ENCODE assay signal across 16 cellular contexts in the genomic region with DNA sequence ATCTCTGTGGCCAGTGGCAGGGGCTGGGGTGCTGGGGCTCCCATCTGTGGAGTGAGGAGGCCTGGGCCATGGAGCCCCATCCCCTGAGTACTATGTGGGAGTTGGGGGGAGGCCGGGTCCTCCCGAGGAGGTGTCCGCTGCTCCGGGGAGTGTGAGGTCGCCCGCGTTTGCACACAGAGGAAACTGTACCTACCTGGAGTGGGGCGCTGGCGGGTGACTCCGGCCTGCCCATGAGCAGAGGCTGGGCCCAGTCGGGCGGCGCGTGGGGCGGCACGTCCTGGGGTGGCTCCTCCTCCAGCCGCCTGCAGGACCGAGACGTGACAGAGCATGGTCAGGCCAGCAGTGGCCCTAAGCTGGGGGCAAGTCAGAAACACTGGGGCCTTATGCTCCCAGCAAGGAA. TPM values are rescaled to one million over a fixed set of nuclear protein-coding genes. Genes with fewer than 3 reads are reported as not detected.
DNase-seq lines count a peak whose midpoint lies in the region; ATAC-seq lines count a peak whose summit lies in the region.
"Had no signal": no experiment of that assay in that cellular context is flagged by ENCODE, and none has a peak within 500 bp of the region (broad histone marks: within the 10 kb centered on the region; RNA-seq: fewer than 3 reads in every experiment).

No MANE protein-coding gene starts in this region.

- H4K20me1 ChIP-seq in BLaER1 treated with 17β-estradiol and CSF1 and Interleukin-3, amounts not matched to agents 10 nM and 100 nM, result no peaks in the 10 kb centered on the region

- DNase-seq in activated CD4-positive, alpha-beta T cell treated with anti-CD3 and anti-CD28 coated beads, Interleukin-2, amount 10 ng/mL, durations not matched to agents 24 days and 14 days, result no peak
- DNase-seq in activated CD4-positive, alpha-beta T cell treated with anti-CD3 and anti-CD28 coated beads, Interleukin-2, amount 50 U/mL, for 4 hours, result no peak
- no peak for DNase-seq in OCI-M1 (lab: John Stamatoyannopoulos, UW)
- no peak for DNase-seq in D341Med (ENCODE audit: low spot score)
- DNase-seq: 8988T; AML-193; C1 segment of cervical spinal cord; Calu3; CD4-positive, alpha-beta T cell; DMS153; GF-D8 had no signal

- H3K36me3 ChIP-seq in BLaER1 treated with 17β-estradiol and CSF1 and Interleukin-3, amounts not matched to agents 10 nM and 100 nM, result no peaks in the 10 kb centered on the region
- H3K36me3 ChIP-seq: HAP-1 had no signal

- 0 out of 22 replicates have a peak overlapping the region, but pooled peaks of 1 of the 11 experiments have one; percentile 15 for H3K27ac ChIP-seq in BLaER1 treated with 17β-estradiol and CSF1 and Interleukin-3, amounts not matched to agents 10 nM and 100 nM

- peaks cover 1% of the 10 kb centered on the region for H3K27me3 Mint-ChIP-seq in activated CD4-positive, alpha-beta T cell treated with anti-CD3 and anti-CD28 coated beads, Interleukin-2, amount 10 ng/mL, durations not matched to agents 24 days and 14 days
- H3K27me3 Mint-ChIP-seq in stimulated activated memory B cell treated with anti-CD40 and anti-IgM and Interleukin-4, amounts not matched to agents 10 μg/mL and 1 μg/mL and 100 μg/mL, for 72 hours, result no peaks in the 10 kb centered on the region
- H3K27me3 Mint-ChIP-seq: CD4-positive, alpha-beta T cell had no signal

- H3K9me3 Mint-ChIP-seq in activated CD4-positive, alpha-beta T cell treated with anti-CD3 and anti-CD28 coated beads, Interleukin-2, amount 10 ng/mL, durations not matched to agents 24 days and 14 days, result no peaks in the 10 kb centered on the region
- no peaks in the 10 kb centered on the region for H3K9me3 Mint-ChIP-seq in stimulated activated memory B cell treated with anti-CD40 and anti-IgM and Interleukin-4, amounts not matched to agents 10 μg/mL and 1 μg/mL and 100 μg/mL, for 72 hours
- H3K9me3 Mint-ChIP-seq: CD4-positive, alpha-beta T cell had no signal

- intact Hi-C loops in activated CD4-positive, alpha-beta T cell treated with anti-CD3 and anti-CD28 coated beads, Interleukin-2, amount 10 ng/mL, durations not matched to agents 24 days and 14 days (cut with micrococcal nuclease), result loop anchor here (2.0 to 5.0 kb wide), 2 partner anchors 35 to 98 kb away; no protein-coding TSS in a partner anchor

- H3K9me3 ChIP-seq in BLaER1 treated with 17β-estradiol and CSF1 and Interleukin-3, amounts not matched to agents 10 nM and 100 nM (replicated peaks in 1 of 11), result no peaks in the 10 kb centered on the region
- H3K9me3 ChIP-seq: HAP-1 had no signal

- H3K4me1 ChIP-seq in BLaER1 treated with 17β-estradiol and CSF1 and Interleukin-3, amounts not matched to agents 10 nM and 100 nM, result peaks cover 50 to 65% (median 58%) of the 10 kb centered on the region in 10 experiments
- H3K4me1 ChIP-seq: HAP-1 had no signal

- 0 out of 22 replicates have a peak overlapping the region, but pooled peaks of 2 of the 11 experiments have one; percentile 15 to 47 for H3K9ac ChIP-seq in BLaER1 treated with 17β-estradiol and CSF1 and Interleukin-3, amounts not matched to agents 10 nM and 100 nM

- H3K4me3 ChIP-seq in BLaER1 treated with 17β-estradiol and CSF1 and Interleukin-3, amounts not matched to agents 10 nM and 100 nM, result no peak overlapping the region
- H3K4me3 ChIP-seq: HAP-1 had no signal

- no peak overlapping the region for H3K4me3 Mint-ChIP-seq in activated CD4-positive, alpha-beta T cell treated with anti-CD3 and anti-CD28 coated beads, Interleukin-2, amount 10 ng/mL, durations not matched to agents 24 days and 14 days
- H3K4me3 Mint-ChIP-seq in stimulated activated memory B cell treated with anti-CD40 and anti-IgM and Interleukin-4, amounts not matched to agents 10 μg/mL and 1 μg/mL and 100 μg/mL, for 72 hours, result no peak overlapping the region
- H3K4me3 Mint-ChIP-seq: CD4-positive, alpha-beta T cell had no signal

- peak; percentile 12 for ATAC-seq in esophagus mucosa
- peak; percentile 32 for ATAC-seq in stimulated activated memory B cell treated with anti-CD40 and anti-IgM and Interleukin-4, amounts not matched to agents 10 μg/mL and 1 μg/mL and 100 μg/mL, for 72 hours

- H3K4me1 Mint-ChIP-seq in activated CD4-positive, alpha-beta T cell treated with anti-CD3 and anti-CD28 coated beads, Interleukin-2, amount 10 ng/mL, durations not matched to agents 24 days and 14 days, result peaks cover 19% of the 10 kb centered on the region
- peaks cover 26% of the 10 kb centered on the region for H3K4me1 Mint-ChIP-seq in stimulated activated memory B cell treated with anti-CD40 and anti-IgM and Interleukin-4, amounts not matched to agents 10 μg/mL and 1 μg/mL and 100 μg/mL, for 72 hours

- H3K36me3 Mint-ChIP-seq in activated CD4-positive, alpha-beta T cell treated with anti-CD3 and anti-CD28 coated beads, Interleukin-2, amount 10 ng/mL, durations not matched to agents 24 days and 14 days (ENCODE audit: low read depth), result no peaks in the 10 kb centered on the region
- H3K36me3 Mint-ChIP-seq in stimulated activated memory B cell treated with anti-CD40 and anti-IgM and Interleukin-4, amounts not matched to agents 10 μg/mL and 1 μg/mL and 100 μg/mL, for 72 hours, result no peaks in the 10 kb centered on the region

- H3K27me3 ChIP-seq in BLaER1 treated with 17β-estradiol and CSF1 and Interleukin-3, amounts not matched to agents 10 nM and 100 nM, result no peaks in the 10 kb centered on the region

- H3K4me2 ChIP-seq in BLaER1 treated with 17β-estradiol and CSF1 and Interleukin-3, amounts not matched to agents 10 nM and 100 nM, result peak overlapping the region; percentile 67 to 97 (median 80); a peak in 18 of 22 replicates

- H3K27ac Mint-ChIP-seq in activated CD4-positive, alpha-beta T cell treated with anti-CD3 and anti-CD28 coated beads, Interleukin-2, amount 10 ng/mL, durations not matched to agents 24 days and 14 days, result peak overlapping the region; percentile 34
- H3K27ac Mint-ChIP-seq in stimulated activated memory B cell treated with anti-CD40 and anti-IgM and Interleukin-4, amounts not matched to agents 10 μg/mL and 1 μg/mL and 100 μg/mL, for 72 hours, result no peak overlapping the region
- H3K27ac Mint-ChIP-seq: CD4-positive, alpha-beta T cell had no signal

RNA-seq across cellular contexts. Expression of gene MATK, which starts 33.8 kb away (rescaled TPM):
- 31.6 and 32.3 TPM in 2 replicates for total RNA-seq in activated CD4-positive, alpha-beta T cell treated with anti-CD3 and anti-CD28 coated beads, Interleukin-2, amount 10 ng/mL, durations not matched to agents 24 days and 14 days
- total RNA-seq in esophagus mucosa, result 0.24 TPM
- total RNA-seq: Calu3 had no signal

RNA-seq across cellular contexts. Expression of gene RAX2, which starts 48.0 kb away (rescaled TPM):
- not detected in 2 replicates for total RNA-seq in activated CD4-positive, alpha-beta T cell treated with anti-CD3 and anti-CD28 coated beads, Interleukin-2, amount 10 ng/mL, durations not matched to agents 24 days and 14 days
- not detected for total RNA-seq in esophagus mucosa
- total RNA-seq: Calu3; CD4-positive, alpha-beta T cell; H1 had no signal

RNA-seq across cellular contexts. Expression of gene ZFR2, which starts 48.8 kb away (rescaled TPM):
- not detected in 2 replicates for total RNA-seq in activated CD4-positive, alpha-beta T cell treated with anti-CD3 and anti-CD28 coated beads, Interleukin-2, amount 10 ng/mL, durations not matched to agents 24 days and 14 days
- not detected for total RNA-seq in esophagus mucosa
- total RNA-seq: Calu3 had no signal

RNA-seq across cellular contexts. Expression of gene MRPL54, which starts 57.5 kb away (rescaled TPM):
- 91.4 and 96.6 TPM in 2 replicates for total RNA-seq in activated CD4-positive, alpha-beta T cell treated with anti-CD3 and anti-CD28 coated beads, Interleukin-2, amount 10 ng/mL, durations not matched to agents 24 days and 14 days
- 62.3 TPM for total RNA-seq in esophagus mucosa

RNA-seq across cellular contexts. Expression of gene APBA3, which starts 58.5 kb away (rescaled TPM):
- total RNA-seq in activated CD4-positive, alpha-beta T cell treated with anti-CD3 and anti-CD28 coated beads, Interleukin-2, amount 10 ng/mL, durations not matched to agents 24 days and 14 days, result 41.5 and 48.7 TPM in 2 replicates
- total RNA-seq in esophagus mucosa, result 10.9 TPM

Comparison
In these comparisons a context has a peak if more than half of its experiments do, and no peak if none do; other contexts are left out.
1. RNA of gene MATK, which starts 33.8 kb away (total RNA-seq): 31.6 to 32.3 TPM in activated CD4-positive, alpha-beta T cell treated with anti-CD3 and anti-CD28 coated beads, Interleukin-2, amount 10 ng/mL, durations not matched to agents 24 days and 14 days; 0.24 TPM in esophagus mucosa (single experiment); every median in the first group is over 10 times any median in the second.